In the genomic region with DNA sequence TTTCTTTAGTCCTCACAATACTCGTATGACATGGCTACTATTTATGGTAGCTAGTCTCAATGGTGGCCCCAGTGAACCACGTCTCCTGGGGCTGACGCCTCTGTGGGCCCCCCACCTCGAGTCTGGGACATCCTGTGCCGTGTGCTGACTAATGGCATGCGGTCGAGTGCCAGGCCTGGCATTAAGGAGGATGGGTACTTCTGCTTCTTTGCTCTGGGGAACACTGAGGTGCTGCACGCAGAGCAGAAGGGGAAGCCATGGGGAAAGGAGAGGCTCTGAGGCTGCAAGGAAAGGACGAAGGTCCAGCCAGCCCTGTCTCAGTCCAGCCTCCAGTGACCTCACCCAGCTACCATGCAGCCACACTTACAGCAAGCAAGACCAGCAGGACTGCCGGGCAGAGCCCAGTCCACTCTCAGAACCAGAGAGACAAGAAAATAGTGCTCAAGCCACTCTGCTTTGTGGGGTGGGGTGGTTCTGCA, we compare ENCODE assay signal across 10 cellular contexts. TPM values are rescaled to one million over a fixed set of nuclear protein-coding genes. Genes with fewer than 3 reads are reported as not detected.
DNase-seq lines count a peak whose midpoint lies in the region; ATAC-seq, FAIRE-seq and TF ChIP-seq lines count a peak whose summit lies in the region.
"Had no signal": no experiment of that assay in that cellular context is flagged by ENCODE, and none has a peak within 500 bp of the region (broad histone marks: within the 10 kb centered on the region; RNA-seq: fewer than 3 reads in every experiment).

No MANE protein-coding gene starts in this region.

- TF ChIP-seq CTCF in transverse colon (IDR thresholded peaks at IDR 0.05): no peak

- H2BK12ac ChIP-seq in trophoblast cell (ENCODE audit: low read length): peak overlapping the region; percentile 75

- H3K27me3 Mint-ChIP-seq in activated CD4-positive, alpha-beta T cell treated with anti-CD3 and anti-CD28 coated beads for 36 hours: no peaks in the 10 kb centered on the region

- H3K4me3 Mint-ChIP-seq in activated CD4-positive, alpha-beta T cell treated with anti-CD3 and anti-CD28 coated beads for 36 hours: no peak overlapping the region

- peaks cover 12 to 22% of the 10 kb centered on the region in 2 experiments for H3K4me1 ChIP-seq in trophoblast cell (ENCODE audit: control insufficient read depth in 1 of 2, insufficient read depth in 2 of 2, low read length in 2 of 2)
- peaks cover 8 to 18% (median 17%) of the 10 kb centered on the region in 4 donors for H3K4me1 ChIP-seq in transverse colon

- no peak overlapping the region for H2BK120ac ChIP-seq in trophoblast cell (ENCODE audit: insufficient read depth, low read length, poor library complexity)

- H3K4me1 Mint-ChIP-seq in activated CD4-positive, alpha-beta T cell treated with anti-CD3 and anti-CD28 coated beads for 36 hours: peaks cover 7% of the 10 kb centered on the region

- no peak overlapping the region for H4K91ac ChIP-seq in trophoblast cell (ENCODE audit: low read depth, low read length)

- H3K79me1 ChIP-seq in trophoblast cell (ENCODE audit: low read length): peaks cover 14% of the 10 kb centered on the region

- no peak for TF ChIP-seq EP300 in transverse colon (IDR thresholded peaks at IDR 0.05; ENCODE audit: low read depth)

- H2AK5ac ChIP-seq in trophoblast cell (ENCODE audit: low read length): peak overlapping the region; percentile 45

- H3K27me3 ChIP-seq in trophoblast cell (ENCODE audit: insufficient read depth, low read length) (no peaks in the 10 kb centered on the region), transverse colon (no peaks in the 10 kb centered on the region)
- H3K27me3 ChIP-seq: SJCRH30 had no signal

- H2AFZ ChIP-seq in trophoblast cell (ENCODE audit: insufficient read depth, low read length, poor library complexity): no peak overlapping the region

- H2BK5ac ChIP-seq in trophoblast cell (ENCODE audit: low read depth, low read length, poor library complexity): no peak overlapping the region

- no peak overlapping the region for H3K4me2 ChIP-seq in trophoblast cell (ENCODE audit: low read length)

- H4K8ac ChIP-seq in trophoblast cell (ENCODE audit: low read depth, low read length): no peak overlapping the region

- DNase-seq in CD1c-positive myeloid dendritic cell (ENCODE audit: extremely low spot score) (peak; percentile 82), RCC 7860 (ENCODE audit: low spot score) (peak; percentile 10), glomerular visceral epithelial cell (ENCODE audit: extremely low spot score) (peak; percentile 50), trophoblast cell (peak; percentile 68 to 80), transverse colon (no peak)
- DNase-seq in activated effector memory CD4-positive, alpha-beta T cell treated with Interleukin-2 at 50 U/mL for 16 hours: no peak
- DNase-seq in activated CD4-positive, alpha-beta T cell treated with anti-CD3 and anti-CD28 coated beads for 36 hours: no peak
- DNase-seq: SJCRH30 had no signal

- no peak overlapping the region for H4K12ac ChIP-seq in trophoblast cell (ENCODE audit: low read depth, low read length)

- H3K4me3 ChIP-seq in trophoblast cell (ENCODE audit: low read depth, low read length) (no peak overlapping the region), transverse colon (no peak overlapping the region)
- H3K4me3 ChIP-seq: SJCRH30 had no signal

- H3K9me3 ChIP-seq in trophoblast cell (ENCODE audit: insufficient read depth, low read depth, low read length): no peaks in the 10 kb centered on the region
- H3K9me3 ChIP-seq in transverse colon: no peaks in the 10 kb centered on the region
- H3K9me3 ChIP-seq: SJCRH30 had no signal

- ATAC-seq in HG03520 (IDR thresholded peaks at IDR 0.05; ENCODE audit: unreplicated experiment): no peak
- no peak for ATAC-seq in activated CD4-positive, alpha-beta T cell treated with anti-CD3 and anti-CD28 coated beads for 36 hours

- no peak overlapping the region for H3K4ac ChIP-seq in trophoblast cell (ENCODE audit: low read depth, low read length)

- peak overlapping the region; percentile 53 for H3K14ac ChIP-seq in trophoblast cell (ENCODE audit: low read length)

- TF ChIP-seq POLR2A in transverse colon (IDR thresholded peaks at IDR 0.05): no peak

- no peak overlapping the region for H3K23ac ChIP-seq in trophoblast cell (ENCODE audit: low read length)

- no peak overlapping the region for H3K18ac ChIP-seq in trophoblast cell (ENCODE audit: low read length)

- no peaks in the 10 kb centered on the region for H3K79me2 ChIP-seq in trophoblast cell (ENCODE audit: control insufficient read depth, insufficient read depth, low read length, poor library complexity)

- H3K27ac ChIP-seq in trophoblast cell (ENCODE audit: low read depth, low read length) (no peak overlapping the region), transverse colon (no peak overlapping the region)
- H3K27ac ChIP-seq: SJCRH30 had no signal

- no CpG with 5 or more reads among the region's 10 CpGs for WGBS in trophoblast cell (ENCODE audit: extremely low coverage, insufficient coverage, insufficient read length)
- 69% methylated on average over 10 of the region's 10 CpGs; no CpG with 5 or more reads in 1 of the 2 donors for WGBS in transverse colon (ENCODE audit: low coverage in 1 of 2), 2 donors

- no peaks in the 10 kb centered on the region for H3K9me3 Mint-ChIP-seq in activated CD4-positive, alpha-beta T cell treated with anti-CD3 and anti-CD28 coated beads for 36 hours (ENCODE audit: low read depth)

- no peak for FAIRE-seq in RCC 7860 (lab: Jason Lieb, UNC)
- FAIRE-seq: urothelium cell line had no signal

- POLR2A ChIA-PET in activated CD4-positive, alpha-beta T cell treated with anti-CD3 and anti-CD28 coated beads for 36 hours (lab: Charles Lee): no interaction called here

- no peak overlapping the region for H3K9ac ChIP-seq in trophoblast cell (ENCODE audit: low read length)

- H3K36me3 Mint-ChIP-seq in activated CD4-positive, alpha-beta T cell treated with anti-CD3 and anti-CD28 coated beads for 36 hours (ENCODE audit: low read depth): no peaks in the 10 kb centered on the region

- intact Hi-C loops in transverse colon (cut with DNase I; ENCODE audit: low total_unique reads): no loop called here
- intact Hi-C loops in activated CD4-positive, alpha-beta T cell treated with anti-CD3 and anti-CD28 coated beads for 36 hours (cut with DNase I, micrococcal nuclease): no loop called here

- CTCF ChIA-PET in activated CD4-positive, alpha-beta T cell treated with anti-CD3 and anti-CD28 coated beads for 36 hours (lab: Charles Lee): no interaction called here

- in situ Hi-C loops in transverse colon (cut with MboI; ENCODE audit: low pct_ligation_motif_present in 1 of 4, low pct_unique_long_range_greater_than_20kb in 1 of 4, low sequenced_read_pairs in 3 of 4): no loop called here

- H3K36me3 ChIP-seq in trophoblast cell (ENCODE audit: control insufficient read depth in 1 of 2, insufficient read depth in 2 of 2, low read length in 2 of 2): no peaks in the 10 kb centered on the region
- no peaks in the 10 kb centered on the region for H3K36me3 ChIP-seq in transverse colon
- H3K36me3 ChIP-seq: SJCRH30 had no signal

- H3K27ac Mint-ChIP-seq in activated CD4-positive, alpha-beta T cell treated with anti-CD3 and anti-CD28 coated beads for 36 hours: no peak overlapping the region

RNA-seq across cellular contexts. Expression of a gene that starts 5.7 kb away (rescaled TPM):
- polyA plus RNA-seq in trophoblast cell (2013): 200 and 203 TPM in 2 replicates
- 100 to 1,000 TPM; 124 to 368 (median 158) TPM for total RNA-seq in transverse colon
- 100 to 1,000 TPM; 131 to 179 TPM for total RNA-seq in activated CD4-positive, alpha-beta T cell treated with anti-CD3 and anti-CD28 coated beads for 36 hours

Comparison
In these comparisons a context has a peak if more than half of its experiments do, and no peak if none do; other contexts are left out.
1. DNase-seq: peak in CD1c-positive myeloid dendritic cell (single experiment), RCC 7860 (single experiment), glomerular visceral epithelial cell (single experiment) and trophoblast cell (2 of 2); none in activated effector memory CD4-positive, alpha-beta T cell treated with Interleukin-2 at 50 U/mL for 16 hours (single experiment), transverse colon (single experiment) and activated CD4-positive, alpha-beta T cell treated with anti-CD3 and anti-CD28 coated beads for 36 hours (single experiment).